17 cellular contexts compared by ENCODE assay signal in genomic region chr7:22386865-22387264, GRCh38. TPM values are rescaled to one million over a fixed set of nuclear protein-coding genes. Genes with fewer than 3 reads are reported as not detected.
A peak's percentile ranks its signal among the peaks of the same experiment; 100 is the strongest.
DNase-seq lines count a peak whose midpoint lies in the region; ATAC-seq, FAIRE-seq and TF ChIP-seq lines count a peak whose summit lies in the region.
"Had no signal": no experiment of that assay in that cellular context is flagged by ENCODE, and none has a peak within 500 bp of the region (broad histone marks: within the 10 kb centered on the region; RNA-seq: fewer than 3 reads in every experiment).

No MANE protein-coding gene starts in this region.

- TF ChIP-seq POLR2A in GM12878 (IDR thresholded peaks at IDR 0.05; ENCODE audit: low read depth, low read length) = no peak

- intact Hi-C loops in GM12878 (cut with micrococcal nuclease; ENCODE audit: unreplicated experiment) = loop anchor here (1.0 kb wide), 1 partner anchor 60 kb away; no protein-coding TSS in a partner anchor

- no TSS peak for BruUV-seq in GM12878 (replicated peaks; lab: Mats Ljungman, UMichigan)

- peak overlapping the region; percentile 76 for H3K27ac ChIP-seq in GM12878 (ENCODE audit: control insufficient read depth, insufficient read depth)
- no peak overlapping the region for H3K27ac ChIP-seq in WERI-Rb-1
- H3K27ac ChIP-seq: ascending aorta, neutrophil, VCaP had no signal

- H3K36me3 ChIP-seq in GM12878 (ENCODE audit: control insufficient read depth in 2 of 2, insufficient read depth in 2 of 2, low read length in 1 of 2) (no peaks in the 10 kb centered on the region), WERI-Rb-1 (no peaks in the 10 kb centered on the region)
- H3K36me3 ChIP-seq: ascending aorta, neutrophil had no signal

- TF ChIP-seq CTCF in GM12878 (IDR thresholded peaks at IDR 0.05 in 2 of 3, conservative IDR thresholded peaks at IDR 0.05 in 1 of 3; ENCODE audit: control insufficient read depth in 2 of 3, extremely low read depth in 1 of 3, insufficient read depth in 1 of 3, low read depth in 3 of 3, low read length in 3 of 3) (no peak), WERI-Rb-1 (IDR thresholded peaks at IDR 0.05; ENCODE audit: low read depth, low read length) (no peak)

- H3K4me2 ChIP-seq in GM12878 (ENCODE audit: control insufficient read depth, insufficient read depth) = peak overlapping the region; percentile 56

- H3K27me3 ChIP-seq in GM12878 (replicated peaks in 1 of 2; ENCODE audit: control insufficient read depth in 2 of 2, insufficient read depth in 2 of 2, low read length in 1 of 2) = no peaks in the 10 kb centered on the region
- H3K27me3 ChIP-seq in WERI-Rb-1 (ENCODE audit: insufficient read depth, low read depth, severe bottlenecking) = no peaks in the 10 kb centered on the region
- H3K27me3 ChIP-seq: ascending aorta, neutrophil had no signal

- in situ Hi-C loops in GM12878 (cut with MboI) = no loop called here

- H3K4me1 ChIP-seq in GM12878 (ENCODE audit: control insufficient read depth, insufficient read depth, low read length) = peaks cover 32% of the 10 kb centered on the region
- H3K4me1 ChIP-seq: ascending aorta had no signal

- H4K20me1 ChIP-seq in GM12878 (ENCODE audit: control insufficient read depth, insufficient read depth) = no peaks in the 10 kb centered on the region

- no peak overlapping the region for H2AFZ ChIP-seq in GM12878 (ENCODE audit: control insufficient read depth, low read depth, low read length)

- peak in 1 of 2 experiments; percentile 40; a peak in 1 of 4 replicates for TF ChIP-seq EP300 in GM12878 (IDR thresholded peaks at IDR 0.05; ENCODE audit: borderline replicate concordance in 1 of 2, control insufficient read depth in 1 of 2, low read depth in 2 of 2, low read length in 2 of 2)

- WGBS in GM12878 (ENCODE audit: insufficient coverage, insufficient replicate concordance, low lambda C conversion rate, missing lambda C conversion rate) = 0% methylated on average over 1 of the region's 1 CpG

- RAD21 ChIA-PET in GM12878 (lab: Charles Lee; ENCODE audit: unreplicated experiment) = interaction anchor here (1.2 kb wide), 1 partner anchor 55 kb away, joined by 3 read pairs; no protein-coding TSS in a partner anchor

- ATAC-seq in GM18868 (IDR thresholded peaks at IDR 0.05; ENCODE audit: unreplicated experiment) = peak; percentile 45
- ATAC-seq in GM21528 (IDR thresholded peaks at IDR 0.05; ENCODE audit: low FRiP score, unreplicated experiment) = peak; percentile 55
- peak; percentile 52 for ATAC-seq in HG03066 (IDR thresholded peaks at IDR 0.05; ENCODE audit: low read depth, unreplicated experiment)
- ATAC-seq in GM12878 = peak; percentile 80
- ATAC-seq: CD8-positive, alpha-beta T cell; left colon had no signal

- no peak for DNase-seq in GM12878 (ENCODE audit: low read depth, low spot score)
- DNase-seq in central memory CD4-positive, alpha-beta T cell = no peak
- DNase-seq in HTR-8/SVneo (ENCODE audit: insufficient read length, low spot score) = no peak
- no peak for DNase-seq in KG1 (lab: John Stamatoyannopoulos, UW)
- no peak for DNase-seq in WERI-Rb-1
- DNase-seq: activated T-cell treated with anti-CD3 and anti-CD28 coated beads, Interleukin-2, amount 50 U/mL, for 24 hours; CD8-positive, alpha-beta T cell; Kasumi-1; left colon; NCI-H2227 treated with DMSO at 0.1 percent for 48 hours; stimulated activated CD4-positive, alpha-beta T cell treated with anti-CD3 and anti-CD28 coated beads, Interleukin-15, amount 100 ng/mL, for 24 hours had no signal

- SMC1A ChIA-PET in GM12878 (lab: Charles Lee; ENCODE audit: uncharacterized antibody, unreplicated experiment) = interaction anchor here (0.9 kb wide), 1 partner anchor 99 kb away, joined by 3 read pairs; no protein-coding TSS in a partner anchor

- H3K9me3 ChIP-seq in GM12878 (replicated peaks; ENCODE audit: control insufficient read depth, insufficient read depth, low read length) (peaks cover 3% of the 10 kb centered on the region; the same call in 1 of the 3 replicates), WERI-Rb-1 (ENCODE audit: severe bottlenecking) (no peaks in the 10 kb centered on the region)
- H3K9me3 ChIP-seq: ascending aorta, neutrophil had no signal

- POLR2A ChIA-PET in GM12878 (lab: Charles Lee) = no interaction called here

- CTCF ChIA-PET in GM12878 (lab: Yijun Ruan, JAX) = no interaction called here

- H3K4me3 ChIP-seq in GM12878 (no peak overlapping the region), WERI-Rb-1 (ENCODE audit: low read depth, low read length) (no peak overlapping the region)
- H3K4me3 ChIP-seq: ascending aorta had no signal

- peak; percentile 23 for FAIRE-seq in GM12878 (lab: Jason Lieb, UNC)
- no peak for FAIRE-seq in HTR-8/SVneo (lab: Jason Lieb, UNC)

- H3K79me2 ChIP-seq in GM12878 (ENCODE audit: control insufficient read depth, insufficient read depth, low read length) = no peaks in the 10 kb centered on the region

- no peak overlapping the region for H3K9ac ChIP-seq in GM12878 (ENCODE audit: control insufficient read depth, insufficient read depth, low read length)

- no peak for TF ChIP-seq RAD21 in GM12878 (IDR thresholded peaks at IDR 0.05; ENCODE audit: insufficient read depth, low read depth, low read length)

TF ChIP-seq in GM12878, 131 proteins besides CTCF, POLR2A, EP300 and RAD21:
- TF ChIP-seq CBX5 (IDR thresholded peaks at IDR 0.05; ENCODE audit: low read depth) = 0 out of 2 replicates have a peak, but pooled peaks have one; percentile 5
- no peak for TF ChIP-seq RFX5 (IDR thresholded peaks at IDR 0.05; ENCODE audit: low read depth, low read length)
- no peak for TF ChIP-seq ZNF592 (IDR thresholded peaks at IDR 0.05)
- peak; percentile 69; the same call in 1 of the 2 replicates for TF ChIP-seq PAX5 (IDR thresholded peaks at IDR 0.05; ENCODE audit: borderline replicate concordance, low read depth, low read length)
- peak; percentile 77 for TF ChIP-seq RUNX3 (IDR thresholded peaks at IDR 0.05; ENCODE audit: low read length)
- peak; percentile 73; the same call in 1 of the 2 replicates for TF ChIP-seq TCF12 (IDR thresholded peaks at IDR 0.05; ENCODE audit: low read depth, low read length)
- peak; percentile 57; the same call in 1 of the 2 replicates for TF ChIP-seq SPI1 (IDR thresholded peaks at IDR 0.05; ENCODE audit: borderline replicate concordance, insufficient read depth, low read depth, low read length)
- TF ChIP-seq TARDBP (IDR thresholded peaks at IDR 0.05; ENCODE audit: borderline replicate concordance) = no peak
- TF ChIP-seq POU2F2 (IDR thresholded peaks at IDR 0.05; ENCODE audit: borderline replicate concordance, low read depth, low read length) = peak; percentile 88; the same call in 2 of the 3 replicates
- TF ChIP-seq FOXM1 (IDR thresholded peaks at IDR 0.05; ENCODE audit: low read depth, low read length) = 0 out of 2 replicates have a peak, but pooled peaks have one; percentile 3
- peak; percentile 57; the same call in 1 of the 2 replicates for TF ChIP-seq DPF2 (IDR thresholded peaks at IDR 0.05)

RNA-seq across cellular contexts. Expression of gene RAPGEF5, which starts 29.9 kb away (rescaled TPM):
- 20.1 and 24.4 TPM in 2 replicates for total RNA-seq in GM12878 (2013; cell fraction: nucleolus; rRNA removed)
- total RNA-seq in GM12878 (2014; rRNA removed) (1.9 and 2.2 TPM in 2 replicates), GM12878 (2014; rRNA removed; fragmentation: Illumina TruSeq; extraction: Trizol) (3.2 and 4.2 TPM in 2 replicates), GM12878 (2021) (4.0 and 4.3 TPM in 2 replicates)
- 1.8 TPM for polyA plus RNA-seq in GM12878 (2011; ENCODE audit: low read depth)
- polyA plus RNA-seq in GM12878 (2011; rRNA removed) (0.56 and 0.57 TPM in 2 replicates), GM12878 (2014; fragmentation: Illumina TruSeq; extraction: Trizol) (1.6 and 1.9 TPM in 2 replicates), GM12878 (2014; fragmentation: Nextera tagmentation; extraction: Ambion mirVana) (under 1 TPM; 0.38 to 0.39 TPM), GM12878 (2014; rRNA removed) (1.7 and 1.8 TPM in 2 replicates), GM12878 (2016; fragmentation: Nextera tagmentation; extraction: Ambion mirVana) (under 1 TPM in 1 of 2 experiments, not detected in 1; 0.88 TPM)
- 0.18 and 0.39 TPM in 2 replicates for polyA plus RNA-seq in GM12878 (2011; cell fraction: cytosol; rRNA removed)
- 0.88 and 0.95 TPM in 2 replicates for polyA plus RNA-seq in GM12878 (2011; cell fraction: nucleus; rRNA removed)
- polyA plus RNA-seq in GM12878 (2012) = 1.3 and 2.2 TPM in 2 replicates
- polyA minus RNA-seq in GM12878 (2011; rRNA and poly(A)+ RNA removed) = 1.9 and 2.7 TPM in 2 replicates
- polyA minus RNA-seq in GM12878 (2011; cell fraction: cytosol; rRNA and poly(A)+ RNA removed) = 0.52 and 0.53 TPM in 2 replicates
- polyA minus RNA-seq in GM12878 (2011; cell fraction: nucleus; rRNA and poly(A)+ RNA removed) = 4.6 and 5.3 TPM in 2 replicates
